Comparison of ENCODE assay signal across 12 cellular contexts in genomic region chr1:3529099-3529729, GRCh38.
DNase-seq lines count a peak whose midpoint lies in the region; ATAC-seq and TF ChIP-seq lines count a peak whose summit lies in the region.
"Had no signal": no experiment of that assay in that cellular context is flagged by ENCODE, and none has a peak within 500 bp of the region (broad histone marks: within the 10 kb centered on the region; RNA-seq: fewer than 3 reads in every experiment).

No MANE protein-coding gene starts in this region.

- no peaks in the 10 kb centered on the region for H3K36me3 Mint-ChIP-seq in activated T-cell treated with anti-CD3 and anti-CD28 coated beads, Interleukin-2, amount 50 U/mL, for 72 hours (ENCODE audit: insufficient read depth in 2 of 2)

- H3K9me3 Mint-ChIP-seq in activated T-cell treated with anti-CD3 and anti-CD28 coated beads, Interleukin-2, amount 50 U/mL, for 72 hours: no peaks in the 10 kb centered on the region
- H3K9me3 Mint-ChIP-seq: effector memory CD8-positive, alpha-beta T cell had no signal

- H3K4me1 ChIP-seq in ascending aorta (peaks cover 24 to 47% of the 10 kb centered on the region in 2 donors), vagina (peaks cover 43% of the 10 kb centered on the region)

- TF ChIP-seq POLR2A in vagina (IDR thresholded peaks at IDR 0.05): no peak

- DNase-seq in activated T-cell treated with anti-CD3 and anti-CD28 coated beads, Interleukin-2, amount 50 U/mL, for 72 hours: no peak
- DNase-seq in activated T-cell treated with anti-CD3 and anti-CD28 coated beads for 4 hours (no peak), ascending aorta (ENCODE audit: low spot score in 2 of 2) (peak; percentile 33 to 90), medulla oblongata (ENCODE audit: extremely low spot score) (peak; percentile 29), vagina (ENCODE audit: extremely low spot score in 2 of 2) (no peak), NCI-H128 (lab: John Stamatoyannopoulos, UW; ENCODE audit: unreplicated experiment) (no peak), DMS79 (lab: John Stamatoyannopoulos, UW) (no peak)
- no peak for DNase-seq in stimulated activated CD4-positive, alpha-beta T cell treated with anti-CD3 and anti-CD28 coated beads, Interleukin-4, amount 100 ng/mL, for 1 hour
- DNase-seq: effector memory CD8-positive, alpha-beta T cell; NCI-H1105 treated with DMSO at 0.1 percent for 48 hours; SHP77; sigmoid colon had no signal

- H3K4me3 Mint-ChIP-seq in activated T-cell treated with anti-CD3 and anti-CD28 coated beads, Interleukin-2, amount 50 U/mL, for 72 hours: peak overlapping the region; percentile 36 to 42

- no peaks in the 10 kb centered on the region for H3K27me3 ChIP-seq in ascending aorta
- H3K27me3 ChIP-seq in vagina: no peaks in the 10 kb centered on the region

- peaks cover 8% of the 10 kb centered on the region for H3K4me1 Mint-ChIP-seq in activated T-cell treated with anti-CD3 and anti-CD28 coated beads, Interleukin-2, amount 50 U/mL, for 72 hours (ENCODE audit: low read depth)

- H3K9me3 ChIP-seq in ascending aorta: no peaks in the 10 kb centered on the region
- no peaks in the 10 kb centered on the region for H3K9me3 ChIP-seq in vagina
- H3K9me3 ChIP-seq: sigmoid colon had no signal

- no peak for TF ChIP-seq CTCF in ascending aorta (IDR thresholded peaks at IDR 0.05)
- TF ChIP-seq CTCF in vagina (IDR thresholded peaks at IDR 0.05): no peak

- H3K27ac Mint-ChIP-seq in activated T-cell treated with anti-CD3 and anti-CD28 coated beads, Interleukin-2, amount 50 U/mL, for 72 hours: no peak overlapping the region
- H3K27ac Mint-ChIP-seq: effector memory CD8-positive, alpha-beta T cell had no signal

- H3K36me3 ChIP-seq in ascending aorta: peaks cover 0 to under 1% of the 10 kb centered on the region in 2 donors
- no peaks in the 10 kb centered on the region for H3K36me3 ChIP-seq in vagina
- H3K36me3 ChIP-seq: sigmoid colon had no signal

- peak overlapping the region; percentile 88 to 92 for H3K27ac ChIP-seq in ascending aorta
- H3K27ac ChIP-seq in vagina: no peak overlapping the region

- intact Hi-C loops in ascending aorta (cut with DNase I) (loop anchor here (1.0 kb wide), 1 partner anchor 19 kb away; no protein-coding TSS in a partner anchor), vagina (cut with DNase I) (no loop called here)

- no peaks in the 10 kb centered on the region for H3K27me3 Mint-ChIP-seq in activated T-cell treated with anti-CD3 and anti-CD28 coated beads, Interleukin-2, amount 50 U/mL, for 72 hours (ENCODE audit: low read depth)
- H3K27me3 Mint-ChIP-seq: effector memory CD8-positive, alpha-beta T cell had no signal

- no peak for ATAC-seq in activated T-cell treated with anti-CD3 and anti-CD28 coated beads, Interleukin-2, amount 50 U/mL, for 72 hours (replicated peaks in 1 of 2)
- ATAC-seq: effector memory CD8-positive, alpha-beta T cell had no signal

- peak overlapping the region; percentile 82 to 83 for H3K4me3 ChIP-seq in ascending aorta
- H3K4me3 ChIP-seq in vagina: peak overlapping the region; percentile 61 to 77

Comparison
In these comparisons a context has a peak if more than half of its experiments do, and no peak if none do; other contexts are left out.
1. DNase-seq: peak in ascending aorta (2 of 2) and medulla oblongata (single experiment); none in activated T-cell treated with anti-CD3 and anti-CD28 coated beads, Interleukin-2, amount 50 U/mL, for 72 hours (0 of 2), activated T-cell treated with anti-CD3 and anti-CD28 coated beads for 4 hours (single experiment), vagina (0 of 2), stimulated activated CD4-positive, alpha-beta T cell treated with anti-CD3 and anti-CD28 coated beads, Interleukin-4, amount 100 ng/mL, for 1 hour (single experiment), NCI-H128 (single experiment) and DMS79 (single experiment).